Comparison of ENCODE assay signal across 12 cellular contexts in genomic region chr7:77430927-77431326, GRCh38. TPM values are rescaled to one million over a fixed set of nuclear protein-coding genes. Genes with fewer than 3 reads are reported as not detected.
DNase-seq lines count a peak whose midpoint lies in the region; TF ChIP-seq lines count a peak whose summit lies in the region.
"Had no signal": no experiment of that assay in that cellular context is flagged by ENCODE, and none has a peak within 500 bp of the region (broad histone marks: within the 10 kb centered on the region; RNA-seq: fewer than 3 reads in every experiment).

No MANE protein-coding gene starts in this region.

- H3K79me2 ChIP-seq in Karpas-422 (ENCODE audit: low read length) (no peaks in the 10 kb centered on the region), osteoblast (ENCODE audit: insufficient read depth, low read length) (no peaks in the 10 kb centered on the region)

- TF ChIP-seq CTCF in osteoblast (IDR thresholded peaks at IDR 0.05; ENCODE audit: extremely low read depth, low read depth, low read length), result no peak

- H3K27ac ChIP-seq in BLaER1 treated with 17β-estradiol and CSF1 and Interleukin-3, amounts not matched to agents 10 nM and 100 nM, result peak overlapping the region in 10 of 11 experiments; percentile 6 to 89 (median 84); a peak in 14 of 22 replicates
- H3K27ac ChIP-seq in Karpas-422 (ENCODE audit: low read length) (no peak overlapping the region), osteoblast (ENCODE audit: low read depth, low read length) (no peak overlapping the region)

- no peaks in the 10 kb centered on the region for H3K9me3 ChIP-seq in BLaER1 treated with 17β-estradiol and CSF1 and Interleukin-3, amounts not matched to agents 10 nM and 100 nM (replicated peaks in 1 of 11)
- H3K9me3 ChIP-seq in Karpas-422 (ENCODE audit: low read length) (no peaks in the 10 kb centered on the region), osteoblast (ENCODE audit: low read depth, low read length) (no peaks in the 10 kb centered on the region)
- H3K9me3 ChIP-seq: HAP-1 had no signal

- H2AFZ ChIP-seq in Karpas-422 (ENCODE audit: low read length) (no peak overlapping the region), osteoblast (ENCODE audit: low read length) (peak overlapping the region; percentile 68)

- no peaks in the 10 kb centered on the region for H3K36me3 ChIP-seq in BLaER1 treated with 17β-estradiol and CSF1 and Interleukin-3, amounts not matched to agents 10 nM and 100 nM
- no peaks in the 10 kb centered on the region for H3K36me3 ChIP-seq in Karpas-422 (ENCODE audit: insufficient read depth, low read length)
- H3K36me3 ChIP-seq in osteoblast (ENCODE audit: insufficient read depth, low read length), result no peaks in the 10 kb centered on the region
- H3K36me3 ChIP-seq: HAP-1 had no signal

- DNase-seq in Karpas-422 (peak; percentile 22), islet precursor cell (peak; percentile 59), osteoblast (ENCODE audit: insufficient read length, low spot score, missing footprints) (no peak), NAMALWA (ENCODE audit: low spot score) (no peak), NCI-H2227 treated with DMSO at 0.1 percent for 48 hours (lab: John Stamatoyannopoulos, UW) (no peak), inferior parietal cortex (ENCODE audit: extremely low spot score) (no peak)
- DNase-seq: ACHN; C1 segment of cervical spinal cord; CD4-positive, alpha-beta memory T cell; DMS79 had no signal

- no peaks in the 10 kb centered on the region for H3K9me2 ChIP-seq in Karpas-422 (replicated peaks; ENCODE audit: insufficient read depth, low read length)

- H3K4me2 ChIP-seq in BLaER1 treated with 17β-estradiol and CSF1 and Interleukin-3, amounts not matched to agents 10 nM and 100 nM, result peak overlapping the region in 8 of 11 experiments; percentile 3 to 89 (median 82); a peak in 11 of 22 replicates
- H3K4me2 ChIP-seq in Karpas-422 (ENCODE audit: low read depth, low read length, poor library complexity, severe bottlenecking), result no peak overlapping the region
- no peak overlapping the region for H3K4me2 ChIP-seq in osteoblast (ENCODE audit: insufficient read depth, low read length)

- no peak overlapping the region; a peak in 1 of 22 replicates for H3K9ac ChIP-seq in BLaER1 treated with 17β-estradiol and CSF1 and Interleukin-3, amounts not matched to agents 10 nM and 100 nM
- no peak overlapping the region for H3K9ac ChIP-seq in Karpas-422 (ENCODE audit: low read length)

- peaks cover 23 to 87% (median 71%) of the 10 kb centered on the region in 10 experiments for H3K4me1 ChIP-seq in BLaER1 treated with 17β-estradiol and CSF1 and Interleukin-3, amounts not matched to agents 10 nM and 100 nM
- H3K4me1 ChIP-seq in Karpas-422 (ENCODE audit: low read length) (no peaks in the 10 kb centered on the region; the same call in 1 of the 2 replicates), osteoblast (ENCODE audit: insufficient read depth, low read length) (peaks cover 40% of the 10 kb centered on the region)

- no peaks in the 10 kb centered on the region for H4K20me1 ChIP-seq in BLaER1 treated with 17β-estradiol and CSF1 and Interleukin-3, amounts not matched to agents 10 nM and 100 nM
- H4K20me1 ChIP-seq in Karpas-422 (ENCODE audit: insufficient read depth, low read depth, low read length) (no peaks in the 10 kb centered on the region), osteoblast (ENCODE audit: insufficient read depth, low read length) (no peaks in the 10 kb centered on the region)

- no peak overlapping the region for H3K4me3 ChIP-seq in BLaER1 treated with 17β-estradiol and CSF1 and Interleukin-3, amounts not matched to agents 10 nM and 100 nM
- no peak overlapping the region for H3K4me3 ChIP-seq in Karpas-422 (ENCODE audit: low read length)
- no peak overlapping the region for H3K4me3 ChIP-seq in osteoblast (ENCODE audit: insufficient read depth, low read length)
- H3K4me3 ChIP-seq: HAP-1 had no signal

- H3K27me3 ChIP-seq in BLaER1 treated with 17β-estradiol and CSF1 and Interleukin-3, amounts not matched to agents 10 nM and 100 nM, result no peaks in the 10 kb centered on the region
- H3K27me3 ChIP-seq in Karpas-422 (ENCODE audit: low read length), result no peaks in the 10 kb centered on the region
- H3K27me3 ChIP-seq in osteoblast (ENCODE audit: insufficient read depth, low read length), result no peaks in the 10 kb centered on the region

RNA-seq across cellular contexts. Expression of gene GSAP, which starts 14.8 kb away (rescaled TPM):
- total RNA-seq in Karpas-422 (2014; rRNA removed; shearing (Covaris generic); ENCODE audit: low replicate concordance), result 1.3 and 7.1 TPM in 2 replicates
- 10.6 and 13.0 TPM in 2 replicates for total RNA-seq in osteoblast

Comparison
In these comparisons a context has a peak if more than half of its experiments do, and no peak if none do; other contexts are left out.
1. H3K27ac ChIP-seq: peak in BLaER1 treated with 17β-estradiol and CSF1 and Interleukin-3, amounts not matched to agents 10 nM and 100 nM (10 of 11); none in Karpas-422 (single experiment) and osteoblast (single experiment).
2. H3K4me2 ChIP-seq: peak in BLaER1 treated with 17β-estradiol and CSF1 and Interleukin-3, amounts not matched to agents 10 nM and 100 nM (8 of 11); none in Karpas-422 (single experiment) and osteoblast (single experiment).
3. DNase-seq: peak in Karpas-422 (single experiment) and islet precursor cell (single experiment); none in osteoblast (single experiment), NAMALWA (single experiment), NCI-H2227 treated with DMSO at 0.1 percent for 48 hours (single experiment) and inferior parietal cortex (single experiment).